ENCODE assay signal across 8 cellular contexts in the genomic region with DNA sequence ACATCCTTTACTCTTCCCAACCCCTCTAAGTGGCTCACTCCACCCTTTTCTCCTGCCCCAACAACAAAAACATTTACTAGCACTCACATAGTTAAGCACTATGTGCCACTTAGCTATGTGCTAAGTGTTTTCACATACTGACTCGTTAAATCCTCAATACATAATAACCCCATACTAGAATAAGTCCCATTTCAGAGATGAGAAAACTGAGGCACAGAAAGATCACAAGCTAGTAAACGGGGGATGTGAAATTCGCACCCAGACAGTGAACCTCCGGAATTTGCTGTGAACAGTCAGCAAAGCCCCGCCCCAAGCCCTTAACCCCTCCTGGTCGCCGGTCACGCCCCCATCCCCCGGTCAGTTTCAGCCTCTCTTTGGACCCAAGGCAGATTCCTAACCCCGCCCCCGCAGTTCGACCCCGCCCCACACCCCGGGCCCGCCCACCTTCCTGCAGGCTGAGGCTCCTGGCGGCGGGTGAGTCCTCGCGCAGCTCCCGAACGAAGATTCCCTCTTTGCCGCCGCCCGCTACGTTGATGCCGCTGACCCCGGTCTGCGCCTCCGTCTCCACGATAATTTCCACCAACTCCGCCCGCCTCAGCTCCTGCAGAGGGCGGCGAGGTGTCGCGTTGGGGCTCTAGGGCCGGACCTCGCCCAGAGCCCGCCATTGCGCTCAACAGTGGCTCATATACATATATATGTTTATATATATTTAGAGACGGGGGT. TPM values are rescaled to one million over a fixed set of nuclear protein-coding genes. Genes with fewer than 3 reads are reported as not detected.
DNase-seq lines count a peak whose midpoint lies in the region; ATAC-seq and TF ChIP-seq lines count a peak whose summit lies in the region.

No MANE protein-coding gene starts in this region.

- H3K4me1 ChIP-seq in tibial artery, result peaks cover 0 to 17% (median 6%) of the 10 kb centered on the region in 4 donors

- peak overlapping the region; percentile 77 to 82 for H3K27ac ChIP-seq in tibial artery

- peaks cover 9% of the 10 kb centered on the region for H3K4me1 Mint-ChIP-seq in osteocyte (ENCODE audit: unreplicated experiment)

- H3K4me3 Mint-ChIP-seq in osteocyte (ENCODE audit: unreplicated experiment), result peak overlapping the region; percentile 93

- H3K9me3 ChIP-seq in tibial artery, result no peaks in the 10 kb centered on the region

- H3K27me3 Mint-ChIP-seq in osteocyte (ENCODE audit: unreplicated experiment), result no peaks in the 10 kb centered on the region

- TF ChIP-seq CTCF in osteocyte (IDR thresholded peaks at IDR 0.05), result no peak
- TF ChIP-seq CTCF in tibial artery (IDR thresholded peaks at IDR 0.05), result no peak

- peaks cover 3% of the 10 kb centered on the region for H3K36me3 Mint-ChIP-seq in osteocyte (ENCODE audit: unreplicated experiment)

- intact Hi-C loops in tibial artery (cut with DNase I; ENCODE audit: low total_unique reads), result no loop called here

- DNase-seq in DMS 273 treated with DMSO at 0.1 percent for 48 hours (lab: John Stamatoyannopoulos, UW), result peak; percentile 43
- DNase-seq in KG1 (lab: John Stamatoyannopoulos, UW), result peak; percentile 21
- DNase-seq in SK-MEL-5 (ENCODE audit: low read depth, low spot score), result peak; percentile 86
- peak in 3 of 4 experiments; percentile 32 to 67 (median 54) for DNase-seq in activated naive CD4-positive, alpha-beta T cell (lab: John Stamatoyannopoulos, UW)
- DNase-seq in globus pallidus (ENCODE audit: low spot score), result peak; percentile 37
- peak; percentile 93 for DNase-seq in osteocyte (ENCODE audit: extremely low spot score, unreplicated experiment)
- DNase-seq in tibial artery, result peak; percentile 91 to 92

- in situ Hi-C loops in SK-MEL-5 (cut with HindIII; ENCODE audit: low pct_unique_long_range_greater_than_20kb, low sequenced_read_pairs), result no loop called here

- H3K4me3 ChIP-seq in tibial artery, result peak overlapping the region; percentile 63 to 77

- H3K36me3 ChIP-seq in tibial artery, result no peaks in the 10 kb centered on the region

- peak; percentile 62 for ATAC-seq in GM21529 (IDR thresholded peaks at IDR 0.05; ENCODE audit: unreplicated experiment)

- peak overlapping the region; percentile 74 for H3K27ac Mint-ChIP-seq in osteocyte (ENCODE audit: unreplicated experiment)

- H3K9me3 Mint-ChIP-seq in osteocyte (ENCODE audit: unreplicated experiment), result no peaks in the 10 kb centered on the region

- no peaks in the 10 kb centered on the region for H3K27me3 ChIP-seq in tibial artery

RNA-seq across cellular contexts. Expression of a gene that starts 9.8 kb away (rescaled TPM):
- 0.95 and 1.1 TPM in 2 replicates for total RNA-seq in SK-MEL-5 (2014; rRNA removed; shearing (Covaris generic))
- polyA plus RNA-seq in SK-MEL-5 (2015; cell fraction: cytosol; rRNA removed), result 1.3 TPM in 2 replicates
- polyA plus RNA-seq in SK-MEL-5 (2015; cell fraction: nucleus; rRNA removed), result 0.77 and 1.1 TPM in 2 replicates
- total RNA-seq in osteocyte, result 5.0 and 5.7 TPM in 2 replicates

RNA-seq across cellular contexts. Expression of a gene that starts 13.4 kb away (rescaled TPM):
- 0.08 TPM in 1 of 2 replicates, not detected in the other for total RNA-seq in SK-MEL-5 (2014; rRNA removed; shearing (Covaris generic))
- polyA plus RNA-seq in SK-MEL-5 (2015; cell fraction: cytosol; rRNA removed), result 0.06 and 0.50 TPM in 2 replicates
- not detected in 2 replicates for polyA plus RNA-seq in SK-MEL-5 (2015; cell fraction: nucleus; rRNA removed)
- 0.21 and 0.29 TPM in 2 replicates for total RNA-seq in osteocyte

RNA-seq across cellular contexts. Expression of a gene that starts 22.4 kb away (rescaled TPM):
- 6.6 and 8.9 TPM in 2 replicates for total RNA-seq in SK-MEL-5 (2014; rRNA removed; shearing (Covaris generic))
- polyA plus RNA-seq in SK-MEL-5 (2015; cell fraction: cytosol; rRNA removed), result 5.7 and 11.8 TPM in 2 replicates
- polyA plus RNA-seq in SK-MEL-5 (2015; cell fraction: nucleus; rRNA removed), result 2.2 and 3.2 TPM in 2 replicates
- 13.3 and 13.8 TPM in 2 replicates for total RNA-seq in osteocyte

RNA-seq across cellular contexts. Expression of a gene that starts 40.7 kb away (rescaled TPM):
- 10.8 and 12.8 TPM in 2 replicates for total RNA-seq in SK-MEL-5 (2014; rRNA removed; shearing (Covaris generic))
- polyA plus RNA-seq in SK-MEL-5 (2015; cell fraction: cytosol; rRNA removed), result 11.7 and 12.8 TPM in 2 replicates
- 3.4 and 6.7 TPM in 2 replicates for polyA plus RNA-seq in SK-MEL-5 (2015; cell fraction: nucleus; rRNA removed)
- 31.4 and 33.4 TPM in 2 replicates for total RNA-seq in osteocyte

RNA-seq across cellular contexts. Expression of a gene that starts 54.9 kb away (rescaled TPM):
- 69.0 and 73.4 TPM in 2 replicates for total RNA-seq in SK-MEL-5 (2014; rRNA removed; shearing (Covaris generic))
- 172 and 195 TPM in 2 replicates for polyA plus RNA-seq in SK-MEL-5 (2015; cell fraction: cytosol; rRNA removed)
- polyA plus RNA-seq in SK-MEL-5 (2015; cell fraction: nucleus; rRNA removed), result 63.9 and 65.3 TPM in 2 replicates
- 499 and 511 TPM in 2 replicates for total RNA-seq in osteocyte

Comparison
In these comparisons a context has a peak if more than half of its experiments do, and no peak if none do; other contexts are left out.
1. Peak in every context shown above with its lines: DNase-seq, ATAC-seq, H3K4me3 ChIP-seq and H3K27ac ChIP-seq.
2. DNase-seq: peak in every context shown above with its lines; median percentile 93 in osteocyte; 92 in tibial artery; 86 in SK-MEL-5; 54 in activated naive CD4-positive, alpha-beta T cell; 43 in DMS 273 treated with DMSO at 0.1 percent for 48 hours; 37 in globus pallidus; 21 in KG1.